ENCODE assay signal across 1 cellular context in genomic region chr16:31350275-31351005, GRCh38.
TF ChIP-seq lines count a peak whose summit lies in the region.

No MANE protein-coding gene starts in this region.

TF ChIP-seq in HepG2, 621 proteins besides CTCF, POLR2A, EP300 and RAD21:
- TF ChIP-seq EED (CRISPR knock-in tag; IDR thresholded peaks at IDR 0.05) (0 out of 2 replicates have a peak, but pooled peaks have one; percentile 32), ZNF446 (CRISPR knock-in tag; IDR thresholded peaks at IDR 0.05) (no peak)
